ENCODE assay signal across 11 cellular contexts in genomic region chr6:8888468-8888867, GRCh38.
DNase-seq lines count a peak whose midpoint lies in the region; ATAC-seq and TF ChIP-seq lines count a peak whose summit lies in the region.
"Had no signal": no experiment of that assay in that cellular context is flagged by ENCODE, and none has a peak within 500 bp of the region (broad histone marks: within the 10 kb centered on the region; RNA-seq: fewer than 3 reads in every experiment).

No MANE protein-coding gene starts in this region.

- intact Hi-C loops in body of pancreas (cut with DNase I) (no loop called here), psoas muscle (cut with DNase I) (no loop called here)

- DNase-seq in NCI-H748 (lab: John Stamatoyannopoulos, UW; ENCODE audit: unreplicated experiment) (peak; percentile 15), NCI-H748 treated with DMSO at 0.1 percent for 48 hours (lab: John Stamatoyannopoulos, UW) (no peak), Kasumi-1 (lab: John Stamatoyannopoulos, UW) (peak; percentile 50 to 57), body of pancreas (no peak), psoas muscle (no peak), dermis blood vessel endothelial cell (no peak), NCI-H345 (lab: John Stamatoyannopoulos, UW) (no peak), NCI-H510A treated with DMSO at 0.1 percent for 48 hours (lab: John Stamatoyannopoulos, UW) (no peak)
- DNase-seq: head of caudate nucleus; stimulated activated naive CD4-positive, alpha-beta T cell had no signal

- no peak for TF ChIP-seq POLR2A in body of pancreas (IDR thresholded peaks at IDR 0.05)

- no peak overlapping the region for H3K4me3 ChIP-seq in body of pancreas
- H3K4me3 ChIP-seq in psoas muscle, result no peak overlapping the region
- H3K4me3 ChIP-seq: prostate gland had no signal

- ATAC-seq in body of pancreas (no peak), psoas muscle (no peak)

- H3K36me3 ChIP-seq in body of pancreas (replicated peaks in 1 of 2; ENCODE audit: insufficient read depth in 1 of 2, low read depth in 2 of 2) (no peaks in the 10 kb centered on the region), psoas muscle (ENCODE audit: insufficient read depth in 1 of 2, low read depth in 1 of 2) (no peaks in the 10 kb centered on the region)
- H3K36me3 ChIP-seq: prostate gland had no signal

- no peaks in the 10 kb centered on the region for H3K4me1 ChIP-seq in body of pancreas
- no peaks in the 10 kb centered on the region for H3K4me1 ChIP-seq in psoas muscle
- H3K4me1 ChIP-seq: prostate gland had no signal

- no peaks in the 10 kb centered on the region for H3K9me3 ChIP-seq in body of pancreas
- H3K9me3 ChIP-seq in psoas muscle, result no peaks in the 10 kb centered on the region
- H3K9me3 ChIP-seq: prostate gland had no signal

- H3K27ac ChIP-seq in body of pancreas (no peak overlapping the region), psoas muscle (no peak overlapping the region)
- H3K27ac ChIP-seq: prostate gland had no signal

- WGBS in body of pancreas, 2 donors, result 55 to 59% methylated on average over 3 of the region's 3 CpGs
- whole genome bisulfite sequencing in psoas muscle, 3 donors, result 67 to 75% (median 70%) methylated on average over 3 of the region's 3 CpGs

- TF ChIP-seq CTCF in body of pancreas (IDR thresholded peaks at IDR 0.05) (peak in 4 of 7 experiments; percentile 12 to 29 (median 23)), psoas muscle (IDR thresholded peaks at IDR 0.05) (peak; percentile 10)

- H3K27me3 ChIP-seq in body of pancreas (no peaks in the 10 kb centered on the region), psoas muscle (ENCODE audit: insufficient read depth in 3 of 3, low read length in 2 of 3) (no peaks in the 10 kb centered on the region)

Comparison
In these comparisons a context has a peak if more than half of its experiments do, and no peak if none do; other contexts are left out.
1. DNase-seq: peak in NCI-H748 (single experiment) and Kasumi-1 (2 of 2); none in NCI-H748 treated with DMSO at 0.1 percent for 48 hours (single experiment), body of pancreas (0 of 4), psoas muscle (0 of 2), dermis blood vessel endothelial cell (single experiment), NCI-H345 (single experiment) and NCI-H510A treated with DMSO at 0.1 percent for 48 hours (single experiment).